In the genomic region with DNA sequence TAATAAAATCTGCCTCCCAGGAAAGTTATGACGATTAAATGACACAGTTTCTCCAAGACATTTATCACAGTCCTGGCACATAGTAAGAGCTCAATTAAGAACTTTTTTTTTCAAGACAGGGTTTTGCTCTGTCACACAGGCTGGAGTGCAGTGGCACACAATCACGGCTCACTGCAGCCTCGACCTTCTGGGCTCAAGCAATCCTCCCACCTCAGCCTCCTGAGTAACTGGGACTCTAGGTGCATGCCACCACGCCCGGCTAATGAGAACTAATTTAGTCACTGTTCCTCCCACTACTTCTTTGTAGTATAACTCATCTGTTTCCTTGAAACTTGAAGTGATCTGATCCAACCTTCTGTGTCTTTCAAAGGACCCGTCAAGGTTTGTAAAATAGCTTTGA, we compare ENCODE assay signal across 20 cellular contexts. TPM values are rescaled to one million over a fixed set of nuclear protein-coding genes. Genes with fewer than 3 reads are reported as not detected.
DNase-seq lines count a peak whose midpoint lies in the region; ATAC-seq lines count a peak whose summit lies in the region.
"Had no signal": no experiment of that assay in that cellular context is flagged by ENCODE, and none has a peak within 500 bp of the region (broad histone marks: within the 10 kb centered on the region; RNA-seq: fewer than 3 reads in every experiment).

No MANE protein-coding gene starts in this region.

- H3K4me3 Mint-ChIP-seq in activated CD8-positive, alpha-beta memory T cell treated with anti-CD3 and anti-CD28 coated beads, Interleukin-2, amount 10 ng/mL, durations not matched to agents 7 days and 5 days, result no peak overlapping the region
- no peak overlapping the region for H3K4me3 Mint-ChIP-seq in stimulated activated naive B cell treated with anti-CD40 and anti-IgM and Interleukin-4, amounts not matched to agents 10 μg/mL and 1 μg/mL and 100 μg/mL, for 72 hours
- H3K4me3 Mint-ChIP-seq: IgD-negative memory B cell had no signal

- CTCF ChIA-PET in activated CD8-positive, alpha-beta memory T cell treated with anti-CD3 and anti-CD28 coated beads, Interleukin-2, amount 10 ng/mL, durations not matched to agents 7 days and 5 days (lab: Charles Lee), result interaction anchor here (0.8 to 1.2 kb wide), 4 partner anchors 26 to 54 kb away, joined by 3 to 5 read pairs (median 3); no protein-coding TSS in a partner anchor

- peaks cover 92% of the 10 kb centered on the region for H3K27me3 Mint-ChIP-seq in activated CD8-positive, alpha-beta memory T cell treated with anti-CD3 and anti-CD28 coated beads, Interleukin-2, amount 10 ng/mL, durations not matched to agents 7 days and 5 days
- H3K27me3 Mint-ChIP-seq in stimulated activated naive B cell treated with anti-CD40 and anti-IgM and Interleukin-4, amounts not matched to agents 10 μg/mL and 1 μg/mL and 100 μg/mL, for 72 hours, result peaks cover 38 to 60% of the 10 kb centered on the region in 2 donors

- no peak overlapping the region for H3K9ac ChIP-seq in iPS-15b (ENCODE audit: low read depth, low read length)

- H3K4me1 Mint-ChIP-seq in activated CD8-positive, alpha-beta memory T cell treated with anti-CD3 and anti-CD28 coated beads, Interleukin-2, amount 10 ng/mL, durations not matched to agents 7 days and 5 days, result peaks cover 15% of the 10 kb centered on the region
- H3K4me1 Mint-ChIP-seq in stimulated activated naive B cell treated with anti-CD40 and anti-IgM and Interleukin-4, amounts not matched to agents 10 μg/mL and 1 μg/mL and 100 μg/mL, for 72 hours, result peaks cover 30 to 42% of the 10 kb centered on the region in 2 donors

- no peak overlapping the region for H3K27ac Mint-ChIP-seq in activated CD8-positive, alpha-beta memory T cell treated with anti-CD3 and anti-CD28 coated beads, Interleukin-2, amount 10 ng/mL, durations not matched to agents 7 days and 5 days
- H3K27ac Mint-ChIP-seq in stimulated activated naive B cell treated with anti-CD40 and anti-IgM and Interleukin-4, amounts not matched to agents 10 μg/mL and 1 μg/mL and 100 μg/mL, for 72 hours, result no peak overlapping the region
- H3K27ac Mint-ChIP-seq: CD14-positive monocyte, IgD-negative memory B cell had no signal

- peak overlapping the region; percentile 13 for H3K4me3 ChIP-seq in iPS-15b (ENCODE audit: low read depth, low read length)
- H3K4me3 ChIP-seq: GM12878, HAP-1 had no signal

- H3K36me3 Mint-ChIP-seq in activated CD8-positive, alpha-beta memory T cell treated with anti-CD3 and anti-CD28 coated beads, Interleukin-2, amount 10 ng/mL, durations not matched to agents 7 days and 5 days, result no peaks in the 10 kb centered on the region
- H3K36me3 Mint-ChIP-seq in stimulated activated naive B cell treated with anti-CD40 and anti-IgM and Interleukin-4, amounts not matched to agents 10 μg/mL and 1 μg/mL and 100 μg/mL, for 72 hours, result peaks cover 0 to 2% of the 10 kb centered on the region in 2 donors
- H3K36me3 Mint-ChIP-seq: IgD-negative memory B cell had no signal

- no peaks in the 10 kb centered on the region for H3K9me3 ChIP-seq in iPS-15b (ENCODE audit: control insufficient read depth, insufficient read depth, low read length)
- H3K9me3 ChIP-seq: HAP-1 had no signal

- H3K4me1 ChIP-seq in iPS-15b (ENCODE audit: control insufficient read depth, insufficient read depth, low read length), result peaks cover 29% of the 10 kb centered on the region

- no peak for ATAC-seq in activated CD8-positive, alpha-beta memory T cell treated with anti-CD3 and anti-CD28 coated beads, Interleukin-2, amount 10 ng/mL, durations not matched to agents 7 days and 5 days
- ATAC-seq in stimulated activated naive B cell treated with anti-CD40 and anti-IgM and Interleukin-4, amounts not matched to agents 10 μg/mL and 1 μg/mL and 100 μg/mL, for 72 hours (replicated peaks), result peak; percentile 20 to 45
- ATAC-seq in HG02938 (IDR thresholded peaks at IDR 0.05; ENCODE audit: unreplicated experiment), result no peak
- ATAC-seq: GM12878 had no signal

- peak; percentile 30 for DNase-seq in activated CD8-positive, alpha-beta memory T cell treated with anti-CD3 and anti-CD28 coated beads, Interleukin-2, amount 10 ng/mL, durations not matched to agents 7 days and 5 days
- no peak for DNase-seq in activated CD8-positive, alpha-beta memory T cell treated with anti-CD3 and anti-CD28 coated beads for 24 hours
- DNase-seq in stimulated activated CD4-positive, alpha-beta T cell treated with anti-CD3 and anti-CD28 coated beads, Interleukin-1b, Interleukin-23, amount 100 ng/mL, for 48 hours, result peak; percentile 53
- DNase-seq in stimulated activated CD4-positive, alpha-beta T cell treated with anti-CD3 and anti-CD28 coated beads, Interleukin-2, amount 100 ng/mL, for 48 hours, result no peak
- no peak for DNase-seq in stimulated activated naive B cell treated with anti-CD40 and anti-IgM and Interleukin-4, amounts not matched to agents 10 μg/mL and 1 μg/mL and 100 μg/mL, for 72 hours
- DNase-seq in Ammon's horn (ENCODE audit: low spot score), result no peak
- DNase-seq: DMS 273 treated with DMSO at 0.1 percent for 48 hours; GDM1; Kasumi-1; MM.1S; NCI-H1092 treated with DMSO at 0.1 percent for 48 hours; NCI-H1694; NCI-H524; NK-92 treated with Interleukin-12 subunit alpha and Interleukin-12 subunit beta, amount 100 ng/mL, for 24 hours had no signal

- H3K9me3 Mint-ChIP-seq in activated CD8-positive, alpha-beta memory T cell treated with anti-CD3 and anti-CD28 coated beads, Interleukin-2, amount 10 ng/mL, durations not matched to agents 7 days and 5 days (ENCODE audit: low read depth), result no peaks in the 10 kb centered on the region
- no peaks in the 10 kb centered on the region for H3K9me3 Mint-ChIP-seq in stimulated activated naive B cell treated with anti-CD40 and anti-IgM and Interleukin-4, amounts not matched to agents 10 μg/mL and 1 μg/mL and 100 μg/mL, for 72 hours

- H3K36me3 ChIP-seq in iPS-15b (ENCODE audit: control insufficient read depth, insufficient read depth, low read length), result no peaks in the 10 kb centered on the region
- H3K36me3 ChIP-seq: HAP-1 had no signal

- H3K27me3 ChIP-seq in iPS-15b (ENCODE audit: control insufficient read depth, insufficient read depth, low read length), result peaks cover 95% of the 10 kb centered on the region

RNA-seq across cellular contexts. Expression of a gene that starts 42.2 kb away (rescaled TPM):
- total RNA-seq in activated CD8-positive, alpha-beta memory T cell treated with anti-CD3 and anti-CD28 coated beads, Interleukin-2, amount 10 ng/mL, durations not matched to agents 7 days and 5 days, result 10 to 100 TPM; 13.6 to 29.1 TPM

Comparison
In these comparisons a context has a peak if more than half of its experiments do, and no peak if none do; other contexts are left out.
1. DNase-seq: peak in activated CD8-positive, alpha-beta memory T cell treated with anti-CD3 and anti-CD28 coated beads, Interleukin-2, amount 10 ng/mL, durations not matched to agents 7 days and 5 days (single experiment) and stimulated activated CD4-positive, alpha-beta T cell treated with anti-CD3 and anti-CD28 coated beads, Interleukin-1b, Interleukin-23, amount 100 ng/mL, for 48 hours (single experiment); none in activated CD8-positive, alpha-beta memory T cell treated with anti-CD3 and anti-CD28 coated beads for 24 hours (single experiment), stimulated activated CD4-positive, alpha-beta T cell treated with anti-CD3 and anti-CD28 coated beads, Interleukin-2, amount 100 ng/mL, for 48 hours (0 of 2), stimulated activated naive B cell treated with anti-CD40 and anti-IgM and Interleukin-4, amounts not matched to agents 10 μg/mL and 1 μg/mL and 100 μg/mL, for 72 hours (single experiment) and Ammon's horn (single experiment).
2. ATAC-seq: peak in stimulated activated naive B cell treated with anti-CD40 and anti-IgM and Interleukin-4, amounts not matched to agents 10 μg/mL and 1 μg/mL and 100 μg/mL, for 72 hours (2 of 2); none in activated CD8-positive, alpha-beta memory T cell treated with anti-CD3 and anti-CD28 coated beads, Interleukin-2, amount 10 ng/mL, durations not matched to agents 7 days and 5 days (single experiment) and HG02938 (single experiment).